ENCODE assay signal across 12 cellular contexts in the genomic region with DNA sequence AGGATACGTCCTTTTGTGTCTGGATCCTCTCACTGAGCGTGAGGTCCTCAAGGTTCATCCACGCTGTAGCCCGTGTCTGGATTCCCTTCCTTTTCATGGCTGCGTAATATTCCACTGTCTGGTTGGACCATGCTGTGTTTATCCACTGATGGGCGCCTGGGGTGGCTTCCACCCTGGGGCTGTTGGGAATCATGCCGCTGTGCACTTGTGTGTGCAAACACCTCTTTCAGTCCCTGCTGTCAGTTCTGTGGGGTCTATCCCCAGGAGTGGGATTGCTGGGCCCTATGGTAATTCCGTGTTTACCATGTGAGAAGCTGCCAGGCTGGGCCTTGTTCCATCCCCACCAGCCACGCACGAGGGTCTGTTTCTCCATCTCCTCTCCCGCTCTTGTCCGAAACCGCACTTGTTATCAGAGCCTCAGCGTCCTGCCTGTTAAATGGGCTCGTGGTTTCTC.
"Had no signal": no experiment of that assay in that cellular context is flagged by ENCODE, and none has a peak within 500 bp of the region (broad histone marks: within the 10 kb centered on the region; RNA-seq: fewer than 3 reads in every experiment).

No MANE protein-coding gene starts in this region.

- H3K36me3 ChIP-seq: heart right ventricle, ovary, SJSA1, tibial nerve had no signal

- H3K27ac Mint-ChIP-seq: activated naive CD8-positive, alpha-beta T cell treated with anti-CD3 and anti-CD28 coated beads, Interleukin-2, amount 10 ng/mL, durations not matched to agents 7 days and 5 days had no signal

- H3K9me3 ChIP-seq: ovary, tibial nerve had no signal

- DNase-seq: activated CD4-positive, alpha-beta T cell treated with anti-CD3 and anti-CD28 coated beads, Interleukin-2, amount 50 U/mL, for 1 hour; activated naive CD8-positive, alpha-beta T cell treated with anti-CD3 and anti-CD28 coated beads, Interleukin-2, amount 10 ng/mL, durations not matched to agents 7 days and 5 days; activated T-cell treated with anti-CD3 and anti-CD28 coated beads, Interleukin-2, amount 50 U/mL, for 1 hour; heart right ventricle; islet precursor cell; mammary epithelial cell; small intestine had no signal

- H3K4me3 ChIP-seq: heart right ventricle, ovary, SJSA1, tibial nerve had no signal

- H3K4me3 Mint-ChIP-seq: activated naive CD8-positive, alpha-beta T cell treated with anti-CD3 and anti-CD28 coated beads, Interleukin-2, amount 10 ng/mL, durations not matched to agents 7 days and 5 days; neural crest cell had no signal

- ATAC-seq: heart right ventricle, left lobe of liver had no signal

- H3K27ac ChIP-seq: heart right ventricle, ovary, SJSA1 had no signal

- H3K27me3 Mint-ChIP-seq: activated naive CD8-positive, alpha-beta T cell treated with anti-CD3 and anti-CD28 coated beads, Interleukin-2, amount 10 ng/mL, durations not matched to agents 7 days and 5 days had no signal

- H3K27me3 ChIP-seq: heart right ventricle, ovary, SJSA1, tibial nerve had no signal
